In genomic region chr3:42653303-42653559, GRCh38 we compare ENCODE assay signal across 8 cellular contexts. TPM values are rescaled to one million over a fixed set of nuclear protein-coding genes. Genes with fewer than 3 reads are reported as not detected.
DNase-seq lines count a peak whose midpoint lies in the region; ATAC-seq and TF ChIP-seq lines count a peak whose summit lies in the region.

No MANE protein-coding gene starts in this region.

- H3K4me1 ChIP-seq in heart right ventricle (peaks cover 20 to 85% (median 56%) of the 10 kb centered on the region in 9 donors), mononuclear cell (ENCODE audit: insufficient read depth, low read length) (peaks cover 47% of the 10 kb centered on the region), vagina (peaks cover 64% of the 10 kb centered on the region)

- no peak for DNase-seq in heart right ventricle
- DNase-seq in Right ventricle myocardium superior = no peak
- DNase-seq in cardiac fibroblast (ENCODE audit: low read depth in 2 of 2) = no peak
- DNase-seq in vagina (ENCODE audit: extremely low spot score in 2 of 2) = peak in 1 of 2 donors; percentile 89
- DNase-seq in stimulated activated CD4-positive, alpha-beta T cell treated with anti-CD3 and anti-CD28 coated beads, Interleukin-12 subunit alpha, Interleukin-12 subunit beta, amount 100 ng/mL, for 4 hours = no peak
- no peak for DNase-seq in SW 1271 (lab: John Stamatoyannopoulos, UW)

- H3K27ac ChIP-seq in heart right ventricle = peak overlapping the region; percentile 88 to 99 (median 95)
- peak overlapping the region; percentile 96 for H3K27ac ChIP-seq in vagina

- TF ChIP-seq CTCF in heart right ventricle (IDR thresholded peaks at IDR 0.05) (no peak), cardiac fibroblast (IDR thresholded peaks at IDR 0.05; ENCODE audit: low read depth, low read length) (no peak), vagina (IDR thresholded peaks at IDR 0.05) (no peak)

- TF ChIP-seq POLR2A in vagina (IDR thresholded peaks at IDR 0.05) = no peak

- 33% methylated on average over 3 of the region's 3 CpGs for WGBS in heart right ventricle, 2 donors

- peaks cover 0 to 36% (median 0%) of the 10 kb centered on the region in 9 donors for H3K36me3 ChIP-seq in heart right ventricle
- H3K36me3 ChIP-seq in vagina = peaks cover 0 to under 1% of the 10 kb centered on the region in 2 donors

- no peaks in the 10 kb centered on the region for H3K27me3 ChIP-seq in heart right ventricle
- no peaks in the 10 kb centered on the region for H3K27me3 ChIP-seq in mononuclear cell (ENCODE audit: insufficient read depth, low read length)
- no peaks in the 10 kb centered on the region for H3K27me3 ChIP-seq in vagina

- H3K4me3 ChIP-seq in heart right ventricle = peak overlapping the region; percentile 68 to 98 (median 84)
- H3K4me3 ChIP-seq in cardiac fibroblast (replicated peaks in 1 of 2; ENCODE audit: low read depth in 2 of 2, low read length in 2 of 2) = peak overlapping the region; percentile 84 to 92
- H3K4me3 ChIP-seq in mononuclear cell (ENCODE audit: low read length) = peak overlapping the region; percentile 56
- H3K4me3 ChIP-seq in vagina = peak overlapping the region; percentile 71 to 98

- H3K9me3 ChIP-seq in heart right ventricle (no peaks in the 10 kb centered on the region), mononuclear cell (ENCODE audit: low read depth, low read length) (no peaks in the 10 kb centered on the region), vagina (no peaks in the 10 kb centered on the region)

- ATAC-seq in heart right ventricle (no peak), Right ventricle myocardium superior (ENCODE audit: poor library complexity) (no peak), GM19351 (IDR thresholded peaks at IDR 0.05; ENCODE audit: unreplicated experiment) (no peak)

- intact Hi-C loops in heart right ventricle (cut with DNase I) (loop anchor here in 7 of 10 donors (2.0 to 10.0 kb wide), 8 partner anchors 51 to 94 kb away; partner anchors contain the start of genes NKTR (in 4 of the 7) and SEC22C (in 2 of the 7)), Right ventricle myocardium superior (cut with DNase I) (loop anchor here (5.0 kb wide), 2 partner anchors 51 to 89 kb away; partner anchors contain the start of gene NKTR), vagina (cut with DNase I) (no loop called here)

RNA-seq across cellular contexts. Expression of gene ZBTB47, which starts 0.3 kb away (rescaled TPM):
- total RNA-seq in heart right ventricle = 100 to 1,000 TPM in 9 of 10 donors, 10 to 100 TPM in 1; 86.7 to 145 (median 112) TPM
- 10 to 100 TPM; 52.2 to 68.9 TPM for polyA plus RNA-seq in heart right ventricle
- 82.3 TPM for total RNA-seq in Right ventricle myocardium superior
- 2.4 TPM for total RNA-seq in mononuclear cell
- 47.9 TPM for total RNA-seq in vagina

RNA-seq across cellular contexts. Expression of gene KLHL40, which starts 32.1 kb away (rescaled TPM):
- total RNA-seq in heart right ventricle (1 to 10 TPM in 3 of 10 donors, under 1 TPM in 7; 0.26 to 1.6 (median 0.85) TPM), Right ventricle myocardium superior (0.11 TPM), mononuclear cell (not detected), vagina (not detected)
- polyA plus RNA-seq in heart right ventricle = 1 to 10 TPM in 1 of 2 donors, under 1 TPM in 1; 0.51 to 8.3 TPM

RNA-seq across cellular contexts. Expression of gene HHATL, which starts 49.4 kb away (rescaled TPM):
- 100 to 1,000 TPM; 390 to 998 (median 624) TPM for total RNA-seq in heart right ventricle
- 1,000 to 10,000 TPM in 1 of 2 donors, 100 to 1,000 TPM in 1; 332 to 2,035 TPM for polyA plus RNA-seq in heart right ventricle
- total RNA-seq in Right ventricle myocardium superior = 486 TPM
- total RNA-seq in mononuclear cell = not detected
- total RNA-seq in vagina = not detected

RNA-seq across cellular contexts. Expression of gene NKTR, which starts 52.7 kb away (rescaled TPM):
- total RNA-seq in heart right ventricle (10 to 100 TPM; 19.7 to 28.4 (median 21.9) TPM), Right ventricle myocardium superior (21.6 TPM), mononuclear cell (324 TPM), vagina (128 TPM)
- 10 to 100 TPM; 10.2 to 59.3 TPM for polyA plus RNA-seq in heart right ventricle

Comparison
In these comparisons a context has a peak if more than half of its experiments do, and no peak if none do; other contexts are left out.
1. RNA of gene ZBTB47, which starts 0.3 kb away (total RNA-seq): 86.7 to 145 TPM in heart right ventricle, 82.3 TPM in Right ventricle myocardium superior (single experiment) and 47.9 TPM in vagina (single experiment); 2.4 TPM in mononuclear cell (single experiment); every median in the first group is over 10 times any median in the second.
2. RNA of gene HHATL, which starts 49.4 kb away (total RNA-seq): 390 to 998 TPM in heart right ventricle and 486 TPM in Right ventricle myocardium superior (single experiment); not detected in vagina (single experiment) and not detected in mononuclear cell (single experiment); every median in the first group is over 100 times any median in the second.
3. Peak in every context shown above with its lines, with median percentiles within 50 percentile points of each other: H3K4me3 ChIP-seq.